In genomic region chr20:59145926-59146800, GRCh38 we compare ENCODE assay signal across 10 cellular contexts. TPM values are rescaled to one million over a fixed set of nuclear protein-coding genes. Genes with fewer than 3 reads are reported as not detected.
A peak's percentile ranks its signal among the peaks of the same experiment; 100 is the strongest.
DNase-seq lines count a peak whose midpoint lies in the region; ATAC-seq and TF ChIP-seq lines count a peak whose summit lies in the region.
"Had no signal": no experiment of that assay in that cellular context is flagged by ENCODE, and none has a peak within 500 bp of the region (broad histone marks: within the 10 kb centered on the region; RNA-seq: fewer than 3 reads in every experiment).

No MANE protein-coding gene starts in this region.

- peak overlapping the region; percentile 55 for H3K27ac Mint-ChIP-seq in activated CD8-positive, alpha-beta memory T cell treated with anti-CD3 and anti-CD28 coated beads, Interleukin-2, amount 10 ng/mL, durations not matched to agents 7 days and 5 days

- H3K9me3 Mint-ChIP-seq in activated CD8-positive, alpha-beta memory T cell treated with anti-CD3 and anti-CD28 coated beads, Interleukin-2, amount 10 ng/mL, durations not matched to agents 7 days and 5 days (ENCODE audit: low read depth): no peaks in the 10 kb centered on the region

- no peaks in the 10 kb centered on the region for H3K36me3 ChIP-seq in BLaER1 treated with 17β-estradiol and CSF1 and Interleukin-3, amounts not matched to agents 10 nM and 100 nM
- no peaks in the 10 kb centered on the region for H3K36me3 ChIP-seq in gastroesophageal sphincter

- H3K27me3 ChIP-seq in BLaER1 treated with 17β-estradiol and CSF1 and Interleukin-3, amounts not matched to agents 10 nM and 100 nM: no peaks in the 10 kb centered on the region
- H3K27me3 ChIP-seq in gastroesophageal sphincter: no peaks in the 10 kb centered on the region

- H3K4me3 ChIP-seq in BLaER1 treated with 17β-estradiol and CSF1 and Interleukin-3, amounts not matched to agents 10 nM and 100 nM: no peak overlapping the region
- H3K4me3 ChIP-seq in gastroesophageal sphincter: no peak overlapping the region
- H3K4me3 ChIP-seq: A549 had no signal

- H3K27me3 Mint-ChIP-seq in activated CD8-positive, alpha-beta memory T cell treated with anti-CD3 and anti-CD28 coated beads, Interleukin-2, amount 10 ng/mL, durations not matched to agents 7 days and 5 days: no peaks in the 10 kb centered on the region

- peak; percentile 45 for ATAC-seq in activated CD8-positive, alpha-beta memory T cell treated with anti-CD3 and anti-CD28 coated beads, Interleukin-2, amount 10 ng/mL, durations not matched to agents 7 days and 5 days
- ATAC-seq in gastroesophageal sphincter (no peak), GM19455 (IDR thresholded peaks at IDR 0.05; ENCODE audit: unreplicated experiment) (no peak)
- ATAC-seq: A549 had no signal

- TF ChIP-seq EP300 in gastroesophageal sphincter (IDR thresholded peaks at IDR 0.05): no peak

- CTCF ChIA-PET in activated CD8-positive, alpha-beta memory T cell treated with anti-CD3 and anti-CD28 coated beads, Interleukin-2, amount 10 ng/mL, durations not matched to agents 7 days and 5 days (lab: Charles Lee): interaction anchor here (0.9 to 2.1 kb wide), 5 partner anchors 14 to 275 kb away, joined by 3 to 10 read pairs (median 4); no protein-coding TSS in a partner anchor

- peaks cover 0 to 18% (median 6%) of the 10 kb centered on the region in 11 experiments; a peak in 8 of 22 replicates for H3K9me3 ChIP-seq in BLaER1 treated with 17β-estradiol and CSF1 and Interleukin-3, amounts not matched to agents 10 nM and 100 nM (replicated peaks in 1 of 11)
- H3K9me3 ChIP-seq in gastroesophageal sphincter: no peaks in the 10 kb centered on the region
- H3K9me3 ChIP-seq: A549 had no signal

- TF ChIP-seq CTCF in gastroesophageal sphincter (IDR thresholded peaks at IDR 0.05): no peak

- peaks cover 9 to 63% (median 52%) of the 10 kb centered on the region in 10 experiments for H3K4me1 ChIP-seq in BLaER1 treated with 17β-estradiol and CSF1 and Interleukin-3, amounts not matched to agents 10 nM and 100 nM
- H3K4me1 ChIP-seq in gastroesophageal sphincter: peaks cover 5 to 34% (median 21%) of the 10 kb centered on the region in 3 donors
- H3K4me1 ChIP-seq: A549 had no signal

- no peak overlapping the region for H3K27ac ChIP-seq in BLaER1 treated with 17β-estradiol and CSF1 and Interleukin-3, amounts not matched to agents 10 nM and 100 nM
- H3K27ac ChIP-seq in gastroesophageal sphincter: peak overlapping the region in 3 of 4 donors; percentile 41 to 53 (median 52)
- H3K27ac ChIP-seq: A549 had no signal

- peak; percentile 64 for DNase-seq in activated CD8-positive, alpha-beta memory T cell treated with anti-CD3 and anti-CD28 coated beads, Interleukin-2, amount 10 ng/mL, durations not matched to agents 7 days and 5 days
- peak; percentile 77 for DNase-seq in stimulated activated CD4-positive, alpha-beta T cell treated with anti-CD3 and anti-CD28 coated beads, Interleukin-4, amount 100 ng/mL, for 24 hours
- DNase-seq in NCI-H510A (lab: John Stamatoyannopoulos, UW) (no peak), DMS 273 treated with DMSO at 0.1 percent for 48 hours (lab: John Stamatoyannopoulos, UW) (no peak), AML-193 (lab: John Stamatoyannopoulos, UW) (no peak)
- DNase-seq: Karpas-422 had no signal

- no peaks in the 10 kb centered on the region for H4K20me1 ChIP-seq in BLaER1 treated with 17β-estradiol and CSF1 and Interleukin-3, amounts not matched to agents 10 nM and 100 nM

- H3K36me3 Mint-ChIP-seq in activated CD8-positive, alpha-beta memory T cell treated with anti-CD3 and anti-CD28 coated beads, Interleukin-2, amount 10 ng/mL, durations not matched to agents 7 days and 5 days: peaks cover 4% of the 10 kb centered on the region

- H3K4me3 Mint-ChIP-seq in activated CD8-positive, alpha-beta memory T cell treated with anti-CD3 and anti-CD28 coated beads, Interleukin-2, amount 10 ng/mL, durations not matched to agents 7 days and 5 days: peak overlapping the region; percentile 56

- TF ChIP-seq POLR2A in gastroesophageal sphincter (IDR thresholded peaks at IDR 0.05): no peak

- no peak overlapping the region for H3K9ac ChIP-seq in BLaER1 treated with 17β-estradiol and CSF1 and Interleukin-3, amounts not matched to agents 10 nM and 100 nM

- peaks cover 71% of the 10 kb centered on the region for H3K4me1 Mint-ChIP-seq in activated CD8-positive, alpha-beta memory T cell treated with anti-CD3 and anti-CD28 coated beads, Interleukin-2, amount 10 ng/mL, durations not matched to agents 7 days and 5 days

- H3K4me2 ChIP-seq in BLaER1 treated with 17β-estradiol and CSF1 and Interleukin-3, amounts not matched to agents 10 nM and 100 nM: peak overlapping the region in 8 of 11 experiments; percentile 12 to 55 (median 42); a peak in 16 of 22 replicates
- H3K4me2 ChIP-seq: A549 had no signal

- 46 to 49% methylated on average over 8 to 15 of the region's 23 CpGs for WGBS in gastroesophageal sphincter (ENCODE audit: low coverage in 1 of 2), 2 donors

RNA-seq across cellular contexts. Expression of gene ZNF831, which starts 17.5 kb away (rescaled TPM):
- total RNA-seq in activated CD8-positive, alpha-beta memory T cell treated with anti-CD3 and anti-CD28 coated beads, Interleukin-2, amount 10 ng/mL, durations not matched to agents 7 days and 5 days: 10 to 100 TPM in 1 of 2 experiments, 1 to 10 TPM in 1; 7.9 to 10.2 TPM
- total RNA-seq in gastroesophageal sphincter: 1 to 10 TPM in 1 of 4 donors, under 1 TPM in 3; 0.15 to 1.2 (median 0.37) TPM

Comparison
In these comparisons a context has a peak if more than half of its experiments do, and no peak if none do; other contexts are left out.
1. H3K27ac ChIP-seq: peak in gastroesophageal sphincter (3 of 4); none in BLaER1 treated with 17β-estradiol and CSF1 and Interleukin-3, amounts not matched to agents 10 nM and 100 nM (0 of 11).
2. DNase-seq: peak in activated CD8-positive, alpha-beta memory T cell treated with anti-CD3 and anti-CD28 coated beads, Interleukin-2, amount 10 ng/mL, durations not matched to agents 7 days and 5 days (single experiment) and stimulated activated CD4-positive, alpha-beta T cell treated with anti-CD3 and anti-CD28 coated beads, Interleukin-4, amount 100 ng/mL, for 24 hours (single experiment); none in NCI-H510A (single experiment), DMS 273 treated with DMSO at 0.1 percent for 48 hours (single experiment) and AML-193 (0 of 2).
3. RNA of gene ZNF831, which starts 17.5 kb away (total RNA-seq): 7.9 to 10.2 TPM in activated CD8-positive, alpha-beta memory T cell treated with anti-CD3 and anti-CD28 coated beads, Interleukin-2, amount 10 ng/mL, durations not matched to agents 7 days and 5 days; 0.15 to 1.2 TPM in gastroesophageal sphincter; every median in the first group is over 4 times any median in the second.